23 cellular contexts compared by ENCODE assay signal in the genomic region with DNA sequence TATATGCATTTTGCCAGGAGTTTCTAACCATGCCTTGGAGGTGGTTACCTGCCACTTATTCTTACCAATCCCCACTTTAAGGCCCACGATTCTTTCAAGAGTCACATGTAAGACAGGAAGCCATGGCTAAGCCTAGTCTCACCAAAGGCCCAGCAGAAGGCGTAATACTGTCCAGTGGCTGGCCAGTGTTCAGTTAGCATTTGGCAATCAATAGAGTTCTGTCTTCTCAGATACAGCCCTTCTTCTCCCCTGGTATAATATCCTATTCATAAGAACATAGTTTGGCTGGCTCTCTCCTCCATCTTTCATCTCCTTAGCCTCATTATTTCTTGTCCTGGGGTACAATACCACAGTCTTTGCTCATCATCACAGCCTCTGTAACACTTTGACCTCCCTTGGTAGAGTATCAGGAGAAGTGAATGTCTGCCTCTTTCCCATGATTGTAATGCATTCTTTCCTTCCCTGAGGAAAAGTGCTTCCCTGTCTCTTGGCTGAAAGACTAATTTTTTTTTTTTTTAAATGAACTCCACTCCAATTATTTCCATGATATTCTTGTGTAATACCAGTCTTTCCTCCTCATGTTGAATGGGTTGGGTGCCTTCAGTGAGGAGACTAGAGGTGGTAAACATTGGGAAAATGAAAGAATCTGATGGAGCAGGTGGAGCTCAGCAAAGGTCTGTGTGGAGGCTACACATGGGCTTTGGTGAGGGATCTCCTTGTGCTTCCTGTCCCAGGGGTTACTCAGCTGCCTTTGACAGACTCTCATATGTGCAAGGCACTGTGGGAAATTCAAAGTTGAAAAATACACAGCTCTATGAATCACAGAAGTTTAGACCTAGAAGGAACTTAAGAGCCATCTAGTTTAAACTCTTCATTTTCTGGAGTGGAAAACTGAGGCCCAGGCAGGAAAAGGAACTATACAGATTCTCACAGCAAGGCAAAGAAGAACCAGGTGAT.
DNase-seq lines count a peak whose midpoint lies in the region; ATAC-seq and TF ChIP-seq lines count a peak whose summit lies in the region.
"Had no signal": no experiment of that assay in that cellular context is flagged by ENCODE, and none has a peak within 500 bp of the region (broad histone marks: within the 10 kb centered on the region; RNA-seq: fewer than 3 reads in every experiment).

No MANE protein-coding gene starts in this region.

- H3K9me3 ChIP-seq in RWPE2 (ENCODE audit: severe bottlenecking): no peaks in the 10 kb centered on the region
- H3K9me3 ChIP-seq: lower lobe of right lung, neutrophil, spleen, tibial nerve had no signal

- TF ChIP-seq CTCF in RWPE2 (IDR thresholded peaks at IDR 0.05; ENCODE audit: poor library complexity, severe bottlenecking): no peak
- no peak for TF ChIP-seq CTCF in fibroblast of the aortic adventitia (IDR thresholded peaks at IDR 0.05; ENCODE audit: insufficient read depth, low read length)

- peaks cover 37% of the 10 kb centered on the region for H3K4me1 ChIP-seq in RWPE2 (ENCODE audit: insufficient read depth, poor library complexity, severe bottlenecking)
- H3K4me1 ChIP-seq: lower lobe of right lung, spleen, tibial nerve had no signal

- H3K27ac ChIP-seq in RWPE2 (ENCODE audit: poor library complexity, severe bottlenecking): peak overlapping the region; percentile 89
- H3K27ac ChIP-seq: lower lobe of right lung, neutrophil, SK-N-MC, spleen, tibial nerve had no signal

- intact Hi-C loops in sciatic nerve (cut with DNase I): no loop called here

- DNase-seq in GM04504 (ENCODE audit: low read depth): peak; percentile 3
- no peak for DNase-seq in RWPE2 (ENCODE audit: low spot score)
- DNase-seq in fibroblast of the aortic adventitia (ENCODE audit: low read depth): peak; percentile 57
- no peak for DNase-seq in sciatic nerve (ENCODE audit: low spot score)
- DNase-seq: activated CD4-positive, alpha-beta T cell treated with anti-CD3 and anti-CD28 coated beads for 48 hours; activated CD8-positive, alpha-beta memory T cell treated with anti-CD3 and anti-CD28 coated beads, Interleukin-2, amount 10 ng/mL, durations not matched to agents 7 days and 5 days; CD8-positive, alpha-beta memory T cell; DMS79 treated with DMSO at 0.1 percent for 48 hours; effector memory CD8-positive, alpha-beta T cell; lower lobe of right lung; NCI-H1105 treated with DMSO at 0.1 percent for 48 hours; NCI-H510A; NK-92 treated with Interleukin-12 subunit alpha and Interleukin-12 subunit beta, amount 100 ng/mL, for 24 hours; spleen; stimulated activated CD4-positive, alpha-beta T cell treated with anti-CD3 and anti-CD28 coated beads, Interleukin-4, amount 100 ng/mL, for 24 hours; T-helper 17 cell had no signal

- H3K36me3 ChIP-seq in RWPE2 (ENCODE audit: low read depth): peaks cover 6% of the 10 kb centered on the region
- H3K36me3 ChIP-seq: lower lobe of right lung, neutrophil, spleen, tibial nerve had no signal

- no peak overlapping the region for H3K4me3 ChIP-seq in RWPE2 (ENCODE audit: severe bottlenecking)
- H3K4me3 ChIP-seq in fibroblast of the aortic adventitia (ENCODE audit: low read depth, low read length): no peak overlapping the region
- H3K4me3 ChIP-seq: lower lobe of right lung, SK-N-MC, spleen, tibial nerve had no signal

- H3K27me3 ChIP-seq in RWPE2 (ENCODE audit: insufficient read depth, poor library complexity, severe bottlenecking): no peaks in the 10 kb centered on the region
- H3K27me3 ChIP-seq: neutrophil, spleen, tibial nerve had no signal

- no peak for ATAC-seq in RWPE2 (ENCODE audit: low read depth)
- peak; percentile 32 for ATAC-seq in sciatic nerve
- no peak for ATAC-seq in HG03442 (IDR thresholded peaks at IDR 0.05; ENCODE audit: unreplicated experiment)
- no peak for ATAC-seq in HG03439 (IDR thresholded peaks at IDR 0.05; ENCODE audit: unreplicated experiment)
- no peak for ATAC-seq in HG02981 (IDR thresholded peaks at IDR 0.05; ENCODE audit: unreplicated experiment)
- ATAC-seq: activated CD8-positive, alpha-beta memory T cell treated with anti-CD3 and anti-CD28 coated beads, Interleukin-2, amount 10 ng/mL, durations not matched to agents 7 days and 5 days; effector memory CD8-positive, alpha-beta T cell; HepG2; lower lobe of right lung; T-helper 17 cell had no signal

Comparison
In these comparisons a context has a peak if more than half of its experiments do, and no peak if none do; other contexts are left out.
1. DNase-seq: peak in GM04504 (single experiment) and fibroblast of the aortic adventitia (single experiment); none in RWPE2 (single experiment) and sciatic nerve (single experiment).